Comparison of ENCODE assay signal across 8 cellular contexts in genomic region chr17:47423406-47424295, GRCh38.
DNase-seq lines count a peak whose midpoint lies in the region; ATAC-seq and TF ChIP-seq lines count a peak whose summit lies in the region.

No MANE protein-coding gene starts in this region.

- no peak for TF ChIP-seq POLR2A in adrenal gland (IDR thresholded peaks at IDR 0.05)

- H3K4me1 ChIP-seq in BE2C (no peaks in the 10 kb centered on the region), adrenal gland (replicated peaks in 1 of 2) (peaks cover 0 to 11% of the 10 kb centered on the region in 2 donors), iPS-15b (ENCODE audit: control insufficient read depth, insufficient read depth, low read length) (no peaks in the 10 kb centered on the region)

- TF ChIP-seq CTCF in BE2C (IDR thresholded peaks at IDR 0.05; ENCODE audit: low read depth, low read length) (no peak), adrenal gland (IDR thresholded peaks at IDR 0.05) (no peak)

- intact Hi-C loops in adrenal gland (cut with DNase I), result no loop called here

- peaks cover 9% of the 10 kb centered on the region; the same call in 1 of the 2 replicates for H3K27me3 ChIP-seq in BE2C
- no peaks in the 10 kb centered on the region for H3K27me3 ChIP-seq in adrenal gland
- H3K27me3 ChIP-seq in iPS-15b (ENCODE audit: control insufficient read depth, insufficient read depth, low read length), result peaks cover 15% of the 10 kb centered on the region

- H3K27ac ChIP-seq in adrenal gland, result no peak overlapping the region

- H3K9ac ChIP-seq in iPS-15b (ENCODE audit: low read depth, low read length), result no peak overlapping the region

- H3K36me3 ChIP-seq in BE2C, result no peaks in the 10 kb centered on the region
- no peaks in the 10 kb centered on the region for H3K36me3 ChIP-seq in adrenal gland (replicated peaks in 1 of 2)
- H3K36me3 ChIP-seq in iPS-15b (ENCODE audit: control insufficient read depth, insufficient read depth, low read length), result no peaks in the 10 kb centered on the region

- H3K4me3 ChIP-seq in BE2C (ENCODE audit: low read depth, low read length) (peak overlapping the region; percentile 28), adrenal gland (peak overlapping the region in 2 of 4 donors; percentile 9 to 62), iPS-15b (ENCODE audit: low read depth, low read length) (peak overlapping the region; percentile 59)

- 4 to 19% (median 5%) methylated on average over 28 to 113 of the region's 113 CpGs for WGBS in adrenal gland, 4 donors

- H3K9me3 ChIP-seq in BE2C (no peaks in the 10 kb centered on the region), adrenal gland (replicated peaks in 1 of 3) (no peaks in the 10 kb centered on the region), iPS-15b (ENCODE audit: control insufficient read depth, insufficient read depth, low read length) (no peaks in the 10 kb centered on the region)

- no peak for ATAC-seq in GM18867 (IDR thresholded peaks at IDR 0.05; ENCODE audit: unreplicated experiment)

- DNase-seq in BE2C (peak; percentile 16), HuH-7 (ENCODE audit: low spot score) (peak; percentile 60), adrenal gland (peak in 5 of 7 donors; percentile 20 to 26 (median 22)), HCEC 1CT (no peak)
- peak; percentile 34 for DNase-seq in stimulated activated CD8-positive, alpha-beta memory T cell treated with anti-CD3 and anti-CD28 coated beads, Interleukin-4, amount 100 ng/mL, for 48 hours
- DNase-seq in activated effector memory CD4-positive, alpha-beta T cell treated with Interleukin-2 at 50 U/mL for 16 hours, result no peak

Comparison
In these comparisons a context has a peak if more than half of its experiments do, and no peak if none do; other contexts are left out.
1. DNase-seq: peak in BE2C (single experiment), HuH-7 (single experiment), adrenal gland (5 of 7) and stimulated activated CD8-positive, alpha-beta memory T cell treated with anti-CD3 and anti-CD28 coated beads, Interleukin-4, amount 100 ng/mL, for 48 hours (single experiment); none in activated effector memory CD4-positive, alpha-beta T cell treated with Interleukin-2 at 50 U/mL for 16 hours (single experiment) and HCEC 1CT (single experiment).